Comparison of ENCODE assay signal across 21 cellular contexts in genomic region chr1:96191165-96191564, GRCh38.
"Had no signal": no experiment of that assay in that cellular context is flagged by ENCODE, and none has a peak within 500 bp of the region (broad histone marks: within the 10 kb centered on the region; RNA-seq: fewer than 3 reads in every experiment).

No MANE protein-coding gene starts in this region.

- ATAC-seq: Panc1, PC-3, T-cell had no signal

- H3K4me2 ChIP-seq: SK-N-SH had no signal

- H3K9ac ChIP-seq: SK-N-SH had no signal

- FAIRE-seq: HTR-8/SVneo had no signal

- H3K9me3 ChIP-seq: SK-N-SH had no signal

- DNase-seq: KBM-7; MV-4-11; NCI-H1048; NCI-H1436; NCI-H187; NCI-H2029; NCI-H2081 treated with DMSO at 0.1 percent for 48 hours; NCI-H2227 treated with DMSO at 0.1 percent for 48 hours; NCI-H524; NCI-H526 treated with DMSO at 0.1 percent for 48 hours; NCI-H748 treated with DMSO at 0.1 percent for 48 hours; NK-92 treated with Interleukin-12 subunit alpha and Interleukin-12 subunit beta, amount 100 ng/mL, for 24 hours; PC-3; SHP77; SK-N-SH; SW 1271; T-cell had no signal

- H3K27ac ChIP-seq: HL-60, RWPE1 had no signal
